8 cellular contexts compared by ENCODE assay signal in genomic region chr3:195907730-195908438, GRCh38. TPM values are rescaled to one million over a fixed set of nuclear protein-coding genes. Genes with fewer than 3 reads are reported as not detected.
DNase-seq lines count a peak whose midpoint lies in the region; ATAC-seq and TF ChIP-seq lines count a peak whose summit lies in the region.

No MANE protein-coding gene starts in this region.

- in situ Hi-C loops in GM13976 (cut with MboI; ENCODE audit: low sequenced_read_pairs, unreplicated experiment) = no loop called here

- no peak for TF ChIP-seq CTCF in GM13976 (IDR thresholded peaks at IDR 0.05; ENCODE audit: borderline replicate concordance, control extremely low read depth, extremely low read depth, insufficient read depth, missing control alignments)
- TF ChIP-seq CTCF in fibroblast of lung (conservative IDR thresholded peaks at IDR 0.05 in 1 of 2, IDR thresholded peaks at IDR 0.05 in 1 of 2; ENCODE audit: low read depth in 1 of 2, low read length in 2 of 2) = no peak

- no peak overlapping the region for H3K9ac ChIP-seq in fibroblast of lung (ENCODE audit: insufficient read depth, low read length)

- H3K4me3 ChIP-seq in fibroblast of lung (replicated peaks in 1 of 4; ENCODE audit: control extremely low read depth in 1 of 4, insufficient read depth in 1 of 4, low read depth in 3 of 4, low read length in 4 of 4) = peak overlapping the region; percentile 49 to 64 (median 57)
- H3K4me3 ChIP-seq in aorta (ENCODE audit: low read length in 2 of 2) = peak overlapping the region; percentile 1 to 90

- peak overlapping the region; percentile 88 for H3K4me2 ChIP-seq in fibroblast of lung (ENCODE audit: extremely low read depth, insufficient read depth, low read length)

- no peaks in the 10 kb centered on the region for H3K9me3 ChIP-seq in fibroblast of lung (ENCODE audit: control insufficient read depth, insufficient read depth, low read depth, low read length)
- H3K9me3 ChIP-seq in aorta (ENCODE audit: control insufficient read depth, low read length) = no peaks in the 10 kb centered on the region

- H3K79me2 ChIP-seq in fibroblast of lung (ENCODE audit: control insufficient read depth, insufficient read depth, low read length) = peaks cover 8% of the 10 kb centered on the region

- ATAC-seq in HG02981 (IDR thresholded peaks at IDR 0.05; ENCODE audit: unreplicated experiment) (peak; percentile 25), aorta (ENCODE audit: low FRiP score) (peak; percentile 26)

- no peak overlapping the region for H2AFZ ChIP-seq in fibroblast of lung (ENCODE audit: low read length)

- H4K20me1 ChIP-seq in fibroblast of lung (ENCODE audit: control insufficient read depth, extremely low read depth, insufficient read depth, low read length) = no peaks in the 10 kb centered on the region

- H3K4me1 ChIP-seq in fibroblast of lung (ENCODE audit: control insufficient read depth, extremely low read depth, insufficient read depth, low read length) (peaks cover 11% of the 10 kb centered on the region), aorta (ENCODE audit: control insufficient read depth in 1 of 2, insufficient read depth in 2 of 2, low read length in 2 of 2) (no peaks in the 10 kb centered on the region)

- no peaks in the 10 kb centered on the region for H3K36me3 ChIP-seq in fibroblast of lung (ENCODE audit: control insufficient read depth, insufficient read depth, low read length)
- no peaks in the 10 kb centered on the region for H3K36me3 ChIP-seq in aorta (ENCODE audit: control insufficient read depth in 1 of 2, insufficient read depth in 2 of 2, low read length in 1 of 2)

- WGBS in aorta, 2 donors = 15 to 17% methylated on average over 23 of the region's 23 CpGs

- intact Hi-C loops in aorta (cut with DNase I) = loop anchor here in 1 of 2 donors (2.0 kb wide), 1 partner anchor 13 kb away; no protein-coding TSS in a partner anchor

- no peak overlapping the region for H3K27ac ChIP-seq in fibroblast of lung (ENCODE audit: insufficient read depth, low read length)
- H3K27ac ChIP-seq in aorta (ENCODE audit: low read depth in 1 of 2, low read length in 2 of 2) = no peak overlapping the region

- H3K27me3 ChIP-seq in fibroblast of lung (ENCODE audit: control insufficient read depth, insufficient read depth, low read length) (no peaks in the 10 kb centered on the region), aorta (ENCODE audit: control insufficient read depth in 1 of 2, insufficient read depth in 2 of 2, low read length in 1 of 2) (no peaks in the 10 kb centered on the region)

- DNase-seq in GM13976 (ENCODE audit: low spot score) (peak; percentile 47), NOMO-1 treated with DMSO at 0.1 percent for 48 hours (lab: John Stamatoyannopoulos, UW; ENCODE audit: unreplicated experiment) (peak; percentile 47), activated T-cell treated with anti-CD3 and anti-CD28 coated beads for 48 hours (ENCODE audit: low read depth) (peak; percentile 47), fibroblast of lung (ENCODE audit: low read depth in 2 of 2) (no peak), occipital lobe (lab: John Stamatoyannopoulos, UW) (peak; percentile 51), aorta (peak in 1 of 2 donors; percentile 79), HPDE6-E6E7 (ENCODE audit: extremely low spot score) (no peak)

RNA-seq across cellular contexts. Expression of gene TNK2, which starts 0.5 kb away (rescaled TPM):
- total RNA-seq in fibroblast of lung (6.9 and 10.7 TPM in 2 replicates), occipital lobe (10.1 TPM), aorta (10 to 100 TPM; 51.7 to 81.3 TPM)
- polyA plus RNA-seq in fibroblast of lung (2.5 and 3.6 TPM in 2 replicates), aorta (100 to 1,000 TPM in 1 of 2 donors, 1 to 10 TPM in 1; 9.3 to 162 TPM)
- 8.7 and 14.0 TPM in 2 replicates for polyA plus RNA-seq in fibroblast of lung (2012)
- 9.1 and 33.3 TPM in 2 replicates for polyA minus RNA-seq in fibroblast of lung (ENCODE audit: low replicate concordance)

Comparison
In these comparisons a context has a peak if more than half of its experiments do, and no peak if none do; other contexts are left out.
1. DNase-seq: peak in GM13976 (single experiment), NOMO-1 treated with DMSO at 0.1 percent for 48 hours (single experiment), activated T-cell treated with anti-CD3 and anti-CD28 coated beads for 48 hours (single experiment) and occipital lobe (single experiment); none in fibroblast of lung (0 of 2) and HPDE6-E6E7 (single experiment).